In genomic region chr3:190546881-190547510, GRCh38 we compare ENCODE assay signal across 18 cellular contexts.
"Had no signal": no experiment of that assay in that cellular context is flagged by ENCODE, and none has a peak within 500 bp of the region (broad histone marks: within the 10 kb centered on the region; RNA-seq: fewer than 3 reads in every experiment).

No MANE protein-coding gene starts in this region.

- H3K27me3 Mint-ChIP-seq: activated B cell treated with CpG ODN at 0.5 μM for 24 hours; activated CD4-positive, alpha-beta memory T cell treated with anti-CD3 and anti-CD28 coated beads for 36 hours; activated naive CD8-positive, alpha-beta T cell treated with anti-CD3 and anti-CD28 coated beads, Interleukin-2, amount 10 ng/mL, durations not matched to agents 7 days and 5 days; naive B cell; stimulated activated memory B cell treated with anti-CD40 and anti-IgM and Interleukin-4, amounts not matched to agents 10 μg/mL and 1 μg/mL and 100 μg/mL, for 72 hours had no signal

- H3K4me3 Mint-ChIP-seq: activated B cell treated with CpG ODN at 0.5 μM for 24 hours; activated CD4-positive, alpha-beta memory T cell treated with anti-CD3 and anti-CD28 coated beads for 36 hours; activated naive CD8-positive, alpha-beta T cell treated with anti-CD3 and anti-CD28 coated beads, Interleukin-2, amount 10 ng/mL, durations not matched to agents 7 days and 5 days; brain; endodermal cell; naive B cell; stimulated activated memory B cell treated with anti-CD40 and anti-IgM and Interleukin-4, amounts not matched to agents 10 μg/mL and 1 μg/mL and 100 μg/mL, for 72 hours had no signal

- H3K36me3 Mint-ChIP-seq: brain had no signal

- H3K27ac Mint-ChIP-seq: activated B cell treated with CpG ODN at 0.5 μM for 24 hours; activated CD4-positive, alpha-beta memory T cell treated with anti-CD3 and anti-CD28 coated beads for 36 hours; activated naive CD8-positive, alpha-beta T cell treated with anti-CD3 and anti-CD28 coated beads, Interleukin-2, amount 10 ng/mL, durations not matched to agents 7 days and 5 days; endodermal cell; naive B cell; stimulated activated memory B cell treated with anti-CD40 and anti-IgM and Interleukin-4, amounts not matched to agents 10 μg/mL and 1 μg/mL and 100 μg/mL, for 72 hours had no signal

- H3K4me1 Mint-ChIP-seq: activated B cell treated with CpG ODN at 0.5 μM for 24 hours; activated naive CD8-positive, alpha-beta T cell treated with anti-CD3 and anti-CD28 coated beads, Interleukin-2, amount 10 ng/mL, durations not matched to agents 7 days and 5 days; naive B cell; stimulated activated memory B cell treated with anti-CD40 and anti-IgM and Interleukin-4, amounts not matched to agents 10 μg/mL and 1 μg/mL and 100 μg/mL, for 72 hours had no signal

- H3K4me3 ChIP-seq: mucosa of descending colon, pancreas, testis, upper lobe of left lung had no signal

- H3K27ac ChIP-seq: epithelial cell of prostate, pancreas, testis, upper lobe of left lung had no signal

- H3K4me1 ChIP-seq: testis, upper lobe of left lung had no signal

- H3K27me3 ChIP-seq: pancreas, testis, upper lobe of left lung had no signal

- DNase-seq: activated B cell treated with CpG ODN at 0.5 μM for 24 hours; activated CD4-positive, alpha-beta memory T cell treated with anti-CD3 and anti-CD28 coated beads for 36 hours; activated CD4-positive, alpha-beta T cell treated with anti-CD3 and anti-CD28 coated beads for 4 hours; activated naive CD8-positive, alpha-beta T cell treated with anti-CD3 and anti-CD28 coated beads, Interleukin-2, amount 10 ng/mL, durations not matched to agents 7 days and 5 days; central memory CD4-positive, alpha-beta T cell; endodermal cell; mesenchymal stem cell; mucosa of descending colon; naive B cell; pancreas; stimulated activated CD4-positive, alpha-beta T cell treated with anti-CD3 and anti-CD28 coated beads, Interleukin-4, amount 100 ng/mL, for 24 hours; T1000; testis; upper lobe of left lung had no signal

- ATAC-seq: mucosa of descending colon; pancreas; sciatic nerve; stimulated activated memory B cell treated with anti-CD40 and anti-IgM and Interleukin-4, amounts not matched to agents 10 μg/mL and 1 μg/mL and 100 μg/mL, for 72 hours had no signal

- H3K9me3 ChIP-seq: mucosa of descending colon, pancreas, testis, upper lobe of left lung had no signal

- H3K36me3 ChIP-seq: pancreas, upper lobe of left lung had no signal

- H3K9me3 Mint-ChIP-seq: activated B cell treated with CpG ODN at 0.5 μM for 24 hours; activated naive CD8-positive, alpha-beta T cell treated with anti-CD3 and anti-CD28 coated beads, Interleukin-2, amount 10 ng/mL, durations not matched to agents 7 days and 5 days; endodermal cell; stimulated activated memory B cell treated with anti-CD40 and anti-IgM and Interleukin-4, amounts not matched to agents 10 μg/mL and 1 μg/mL and 100 μg/mL, for 72 hours had no signal
